Comparison of ENCODE assay signal across 14 cellular contexts in genomic region chr2:156476021-156476420, GRCh38. TPM values are rescaled to one million over a fixed set of nuclear protein-coding genes. Genes with fewer than 3 reads are reported as not detected.
DNase-seq lines count a peak whose midpoint lies in the region; ATAC-seq, FAIRE-seq and TF ChIP-seq lines count a peak whose summit lies in the region.
"Had no signal": no experiment of that assay in that cellular context is flagged by ENCODE, and none has a peak within 500 bp of the region (broad histone marks: within the 10 kb centered on the region; RNA-seq: fewer than 3 reads in every experiment).

No MANE protein-coding gene starts in this region.

- 59% methylated on average over 3 of the region's 3 CpGs for WGBS in esophagus muscularis mucosa

- H3K4me1 ChIP-seq in CD8-positive, alpha-beta memory T cell (ENCODE audit: insufficient read depth, low read length), result no peaks in the 10 kb centered on the region
- H3K4me1 ChIP-seq in esophagus muscularis mucosa, result peaks cover 6 to 30% (median 28%) of the 10 kb centered on the region in 4 donors

- intact Hi-C loops in esophagus muscularis mucosa (cut with DNase I), result no loop called here

- H3K27me3 Mint-ChIP-seq in CD8-positive, alpha-beta memory T cell, result no peaks in the 10 kb centered on the region

- FAIRE-seq in urothelium cell line (lab: Jason Lieb, UNC), result no peak

- H3K9me3 Mint-ChIP-seq in CD8-positive, alpha-beta memory T cell, result no peaks in the 10 kb centered on the region

- H3K36me3 ChIP-seq in CD8-positive, alpha-beta memory T cell (ENCODE audit: insufficient read depth, low read length), result no peaks in the 10 kb centered on the region
- H3K36me3 ChIP-seq in esophagus muscularis mucosa, result no peaks in the 10 kb centered on the region

- H3K27me3 ChIP-seq in CD8-positive, alpha-beta memory T cell (ENCODE audit: insufficient read depth, low read length, poor library complexity, severe bottlenecking), result no peaks in the 10 kb centered on the region
- no peaks in the 10 kb centered on the region for H3K27me3 ChIP-seq in esophagus muscularis mucosa

- no peak overlapping the region for H3K27ac ChIP-seq in CD8-positive, alpha-beta memory T cell (ENCODE audit: low read depth, low read length)
- peak overlapping the region; percentile 11 to 70 (median 50) for H3K27ac ChIP-seq in esophagus muscularis mucosa (replicated peaks in 1 of 4)

- POLR2A ChIA-PET in CD8-positive, alpha-beta memory T cell (lab: Charles Lee), result no interaction called here

- peak overlapping the region in 7 of 8 donors; percentile 6 to 44 (median 24) for H3K27ac Mint-ChIP-seq in CD8-positive, alpha-beta memory T cell

- peaks cover 0 to 8% (median 0%) of the 10 kb centered on the region in 3 donors for H3K36me3 Mint-ChIP-seq in CD8-positive, alpha-beta memory T cell

- DNase-seq in CD8-positive, alpha-beta memory T cell, result no peak
- DNase-seq in esophagus muscularis mucosa (ENCODE audit: extremely low spot score) (no peak), NCI-H69 (lab: John Stamatoyannopoulos, UW) (no peak), NCI-H2171 treated with DMSO at 0.1 percent for 48 hours (lab: John Stamatoyannopoulos, UW) (no peak), urothelium cell line (ENCODE audit: low spot score) (no peak)
- DNase-seq: activated CD4-positive, CD25-positive, alpha-beta regulatory T cell treated with anti-CD3 and anti-CD28 coated beads, Interleukin-2, amount 50 U/mL, for 72 hours; activated naive CD4-positive, alpha-beta T cell treated with anti-CD3 and anti-CD28 coated beads, Interleukin-2, amount 50 U/mL, for 16 hours; effector memory CD4-positive, alpha-beta T cell; mucosa of descending colon; NCI-H2081 had no signal

- no peaks in the 10 kb centered on the region for H3K9me3 ChIP-seq in CD8-positive, alpha-beta memory T cell (ENCODE audit: low read length)
- no peaks in the 10 kb centered on the region for H3K9me3 ChIP-seq in esophagus muscularis mucosa
- H3K9me3 ChIP-seq: mucosa of descending colon had no signal

- TF ChIP-seq EP300 in esophagus muscularis mucosa (IDR thresholded peaks at IDR 0.05), result no peak

- peaks cover 60 to 83% (median 76%) of the 10 kb centered on the region in 3 donors for H3K4me1 Mint-ChIP-seq in CD8-positive, alpha-beta memory T cell

- no peak for TF ChIP-seq CTCF in esophagus muscularis mucosa (IDR thresholded peaks at IDR 0.05)

- H3K4me3 Mint-ChIP-seq in CD8-positive, alpha-beta memory T cell, result no peak overlapping the region

- H3K4me3 ChIP-seq in CD8-positive, alpha-beta memory T cell (ENCODE audit: low read length), result no peak overlapping the region
- no peak overlapping the region for H3K4me3 ChIP-seq in esophagus muscularis mucosa
- H3K4me3 ChIP-seq: mucosa of descending colon had no signal

- no peak for TF ChIP-seq POLR2A in esophagus muscularis mucosa (IDR thresholded peaks at IDR 0.05; ENCODE audit: low read depth)

- peak; percentile 57 for ATAC-seq in GM21529 (IDR thresholded peaks at IDR 0.05; ENCODE audit: unreplicated experiment)
- peak; percentile 36 for ATAC-seq in HG03469 (IDR thresholded peaks at IDR 0.05; ENCODE audit: unreplicated experiment)
- ATAC-seq in HG03045 (IDR thresholded peaks at IDR 0.05; ENCODE audit: unreplicated experiment), result no peak
- ATAC-seq: mucosa of descending colon, Right ventricle myocardium inferior had no signal

- CTCF ChIA-PET in CD8-positive, alpha-beta memory T cell (lab: Charles Lee), result no interaction called here

RNA-seq across cellular contexts. Expression of gene GPD2, which starts 39.8 kb away (rescaled TPM):
- total RNA-seq in CD8-positive, alpha-beta memory T cell, result 10 to 100 TPM; 38.9 to 44.3 TPM
- polyA plus RNA-seq in CD8-positive, alpha-beta memory T cell, result 10.1 TPM
- 10 to 100 TPM; 19.5 to 26.0 (median 22.5) TPM for total RNA-seq in esophagus muscularis mucosa
